8 cellular contexts compared by ENCODE assay signal in genomic region chr9:96619109-96619435, GRCh38. TPM values are rescaled to one million over a fixed set of nuclear protein-coding genes. Genes with fewer than 3 reads are reported as not detected.
DNase-seq lines count a peak whose midpoint lies in the region; ATAC-seq and TF ChIP-seq lines count a peak whose summit lies in the region.

No MANE protein-coding gene starts in this region.

- peaks cover 0 to 1% (median 0%) of the 10 kb centered on the region in 11 donors for H3K9me3 Mint-ChIP-seq in naive thymus-derived CD4-positive, alpha-beta T cell

- TF ChIP-seq CTCF in AG04449 (IDR thresholded peaks at IDR 0.05; ENCODE audit: insufficient read depth, low read length, missing control alignments), result no peak

- H3K9me3 ChIP-seq in HUES6 (ENCODE audit: control insufficient read depth, insufficient read depth, low read depth, low read length) (no peaks in the 10 kb centered on the region), endocrine pancreas (ENCODE audit: control insufficient read depth, low read length) (no peaks in the 10 kb centered on the region)
- H3K9me3 ChIP-seq in naive thymus-derived CD4-positive, alpha-beta T cell (ENCODE audit: control insufficient read depth in 2 of 3, low read length in 3 of 3), result no peaks in the 10 kb centered on the region

- peaks cover 15% of the 10 kb centered on the region; the same call in 1 of the 2 replicates for H3K27me3 ChIP-seq in HUES6 (ENCODE audit: control insufficient read depth, insufficient read depth, low read length)
- H3K27me3 ChIP-seq in endocrine pancreas (ENCODE audit: control insufficient read depth, insufficient read depth, low read length), result no peaks in the 10 kb centered on the region
- H3K27me3 ChIP-seq in naive thymus-derived CD4-positive, alpha-beta T cell (ENCODE audit: control insufficient read depth in 2 of 2, insufficient read depth in 2 of 2, low read length in 2 of 2), result peaks cover 2 to 4% of the 10 kb centered on the region in 2 donors

- H3K36me3 Mint-ChIP-seq in naive thymus-derived CD4-positive, alpha-beta T cell, result no peaks in the 10 kb centered on the region

- no peak for ATAC-seq in naive thymus-derived CD4-positive, alpha-beta T cell
- ATAC-seq in GM18873 (IDR thresholded peaks at IDR 0.05; ENCODE audit: low FRiP score, unreplicated experiment), result no peak

- intact Hi-C loops in naive thymus-derived CD4-positive, alpha-beta T cell (cut with micrococcal nuclease), result loop anchor here (1.0 to 5.0 kb wide), 3 partner anchors 35 to 1498 kb away; partner anchors contain the start of gene TRIM14 (in 1 of the 2)

- H3K4me1 Mint-ChIP-seq in naive thymus-derived CD4-positive, alpha-beta T cell, result peaks cover 0 to 20% (median 5%) of the 10 kb centered on the region in 7 donors

- H3K27ac ChIP-seq in HUES6 (ENCODE audit: low read depth, low read length), result no peak overlapping the region
- H3K27ac ChIP-seq in naive thymus-derived CD4-positive, alpha-beta T cell (ENCODE audit: low read depth, low read length), result no peak overlapping the region

- H3K27ac Mint-ChIP-seq in naive thymus-derived CD4-positive, alpha-beta T cell, result no peak overlapping the region

- DNase-seq in AG04449 (ENCODE audit: low read depth, low spot score) (no peak), NCI-H128 (lab: John Stamatoyannopoulos, UW; ENCODE audit: unreplicated experiment) (no peak), NCI-H1105 (lab: John Stamatoyannopoulos, UW) (no peak)
- peak in 1 of 9 donors; percentile 12 for DNase-seq in naive thymus-derived CD4-positive, alpha-beta T cell
- no peak for DNase-seq in activated CD8-positive, alpha-beta memory T cell treated with anti-CD3 and anti-CD28 coated beads, Interleukin-2, amount 50 U/mL, for 48 hours

- H3K9ac ChIP-seq in HUES6 (ENCODE audit: low read length) (peak overlapping the region; percentile 72), endocrine pancreas (ENCODE audit: control insufficient read depth, insufficient read depth, low read length) (peak overlapping the region; percentile 68)

- no peaks in the 10 kb centered on the region for H3K36me3 ChIP-seq in HUES6 (ENCODE audit: control insufficient read depth, insufficient read depth, low read length)
- no peaks in the 10 kb centered on the region for H3K36me3 ChIP-seq in endocrine pancreas (ENCODE audit: control insufficient read depth, insufficient read depth, low read length)
- H3K36me3 ChIP-seq in naive thymus-derived CD4-positive, alpha-beta T cell (ENCODE audit: control insufficient read depth in 2 of 3, insufficient read depth in 3 of 3, low read length in 3 of 3), result no peaks in the 10 kb centered on the region

- H3K4me3 Mint-ChIP-seq in naive thymus-derived CD4-positive, alpha-beta T cell, result peak overlapping the region in 3 of 10 donors; percentile 32 to 77 (median 41)

- H3K27me3 Mint-ChIP-seq in naive thymus-derived CD4-positive, alpha-beta T cell, result peaks cover 24 to 61% (median 52%) of the 10 kb centered on the region in 5 donors

- POLR2A ChIA-PET in AG04449 (lab: Yijun Ruan, JAX), result no interaction called here
- POLR2A ChIA-PET in naive thymus-derived CD4-positive, alpha-beta T cell (lab: Charles Lee), result no interaction called here

- H3K4me1 ChIP-seq in HUES6 (ENCODE audit: control insufficient read depth, insufficient read depth, low read length) (peaks cover 21% of the 10 kb centered on the region), endocrine pancreas (ENCODE audit: control insufficient read depth, insufficient read depth, low read length) (no peaks in the 10 kb centered on the region)
- peaks cover 0 to 8% of the 10 kb centered on the region in 2 donors for H3K4me1 ChIP-seq in naive thymus-derived CD4-positive, alpha-beta T cell (ENCODE audit: control insufficient read depth in 2 of 2, insufficient read depth in 2 of 2, low read length in 2 of 2)

- peak overlapping the region; percentile 66 for H3K4me3 ChIP-seq in AG04449 (ENCODE audit: low read depth, low read length)
- peak overlapping the region; percentile 54 for H3K4me3 ChIP-seq in HUES6 (ENCODE audit: low read depth, low read length)
- no peak overlapping the region for H3K4me3 ChIP-seq in endocrine pancreas (ENCODE audit: control insufficient read depth, insufficient read depth, low read length)
- peak overlapping the region; percentile 48 for H3K4me3 ChIP-seq in naive thymus-derived CD4-positive, alpha-beta T cell (ENCODE audit: low read length)

- CTCF ChIA-PET in AG04449 (lab: Yijun Ruan, JAX), result interaction anchor here (0.6 to 1.4 kb wide), 5 partner anchors 12 to 125 kb away, joined by 3 to 7 read pairs (median 3); no protein-coding TSS in a partner anchor
- CTCF ChIA-PET in naive thymus-derived CD4-positive, alpha-beta T cell (lab: Charles Lee), result no interaction called here

RNA-seq across cellular contexts. Expression of gene CDC14B, which starts 0.6 kb away (rescaled TPM):
- total RNA-seq in naive thymus-derived CD4-positive, alpha-beta T cell, result 10 to 100 TPM in 2 of 5 experiments, 1 to 10 TPM in 2, under 1 TPM in 1; 0.41 to 16.5 (median 9.4) TPM
- polyA plus RNA-seq in naive thymus-derived CD4-positive, alpha-beta T cell, result 10 to 100 TPM in 1 of 2 donors, 1 to 10 TPM in 1; 9.3 to 11.0 TPM

RNA-seq across cellular contexts. Expression of gene PRXL2C, which starts 36.0 kb away (rescaled TPM):
- total RNA-seq in naive thymus-derived CD4-positive, alpha-beta T cell, result 10 to 100 TPM in 2 of 5 experiments, 1 to 10 TPM in 3; 4.8 to 20.9 (median 7.3) TPM
- 1 to 10 TPM; 3.4 to 4.8 TPM for polyA plus RNA-seq in naive thymus-derived CD4-positive, alpha-beta T cell
